In genomic region chr20:62522748-62523396, GRCh38 we compare ENCODE assay signal across 1 cellular context.
TF ChIP-seq lines count a peak whose summit lies in the region.

No MANE protein-coding gene starts in this region.

TF ChIP-seq in IMR-90, 13 proteins besides CTCF, POLR2A, EP300 and RAD21 (continued from another document):
- TF ChIP-seq CEBPB (IDR thresholded peaks at IDR 0.05; ENCODE audit: low read depth, low read length) (no peak), RFX5 (IDR thresholded peaks at IDR 0.05; ENCODE audit: low read depth, low read length) (no peak), ELK1 (IDR thresholded peaks at IDR 0.05; ENCODE audit: borderline replicate concordance, low read depth, low read length) (no peak), MAFK (IDR thresholded peaks at IDR 0.05; ENCODE audit: low read depth, low read length) (no peak), FOS (IDR thresholded peaks at IDR 0.05; ENCODE audit: low read depth, low read length) (no peak)
